In genomic region chr7:5557920-5558401, GRCh38 we compare ENCODE assay signal across 8 cellular contexts. TPM values are rescaled to one million over a fixed set of nuclear protein-coding genes. Genes with fewer than 3 reads are reported as not detected.
DNase-seq lines count a peak whose midpoint lies in the region; ATAC-seq lines count a peak whose summit lies in the region.

No MANE protein-coding gene starts in this region.

- H4K20me1 ChIP-seq in BLaER1 treated with 17β-estradiol and CSF1 and Interleukin-3, amounts not matched to agents 10 nM and 100 nM, result peaks cover 0 to 16% (median 0%) of the 10 kb centered on the region in 11 experiments; a peak in 5 of 22 replicates

- peak overlapping the region; percentile 89 to 97 (median 94) for H3K9ac ChIP-seq in BLaER1 treated with 17β-estradiol and CSF1 and Interleukin-3, amounts not matched to agents 10 nM and 100 nM
- H3K9ac ChIP-seq in duodenal mucosa (ENCODE audit: low read depth in 1 of 2, low read length in 2 of 2), result peak overlapping the region; percentile 75 to 86

- peak overlapping the region; percentile 40 to 72 (median 58); a peak in 19 of 20 replicates for H3K4me3 ChIP-seq in BLaER1 treated with 17β-estradiol and CSF1 and Interleukin-3, amounts not matched to agents 10 nM and 100 nM
- H3K4me3 ChIP-seq in duodenal mucosa (ENCODE audit: low read depth in 1 of 2, low read length in 2 of 2), result peak overlapping the region; percentile 47 to 61

- no peaks in the 10 kb centered on the region for H3K36me3 ChIP-seq in BLaER1 treated with 17β-estradiol and CSF1 and Interleukin-3, amounts not matched to agents 10 nM and 100 nM
- no peaks in the 10 kb centered on the region for H3K36me3 ChIP-seq in duodenal mucosa (ENCODE audit: control insufficient read depth in 1 of 2, insufficient read depth in 2 of 2, low read length in 2 of 2)

- no peaks in the 10 kb centered on the region for H3K9me3 ChIP-seq in BLaER1 treated with 17β-estradiol and CSF1 and Interleukin-3, amounts not matched to agents 10 nM and 100 nM (replicated peaks in 1 of 11)
- no peaks in the 10 kb centered on the region for H3K9me3 ChIP-seq in duodenal mucosa (ENCODE audit: control insufficient read depth in 1 of 2, low read length in 2 of 2)

- H3K27me3 ChIP-seq in BLaER1 treated with 17β-estradiol and CSF1 and Interleukin-3, amounts not matched to agents 10 nM and 100 nM, result peaks cover 0 to 11% (median 10%) of the 10 kb centered on the region in 11 experiments; a peak in 18 of 22 replicates
- H3K27me3 ChIP-seq in duodenal mucosa (ENCODE audit: control insufficient read depth in 1 of 2, insufficient read depth in 2 of 2, low read length in 2 of 2), result peaks cover 4 to 5% of the 10 kb centered on the region in 2 donors

- peaks cover 62 to 86% (median 73%) of the 10 kb centered on the region in 10 experiments for H3K4me1 ChIP-seq in BLaER1 treated with 17β-estradiol and CSF1 and Interleukin-3, amounts not matched to agents 10 nM and 100 nM
- peaks cover 30 to 49% of the 10 kb centered on the region in 2 donors for H3K4me1 ChIP-seq in duodenal mucosa (ENCODE audit: control insufficient read depth in 1 of 2, insufficient read depth in 2 of 2, low read length in 2 of 2)

- DNase-seq in NOMO-1 treated with DMSO at 0.1 percent for 48 hours (lab: John Stamatoyannopoulos, UW; ENCODE audit: unreplicated experiment) (peak; percentile 30), myocyte (ENCODE audit: low read depth) (peak; percentile 93), DMS 273 treated with DMSO at 0.1 percent for 48 hours (lab: John Stamatoyannopoulos, UW) (no peak)

- peak overlapping the region; percentile 94 to 100 (median 98) for H3K27ac ChIP-seq in BLaER1 treated with 17β-estradiol and CSF1 and Interleukin-3, amounts not matched to agents 10 nM and 100 nM
- H3K27ac ChIP-seq in duodenal mucosa (ENCODE audit: low read depth, low read length), result peak overlapping the region; percentile 96

- ATAC-seq in GM19351 (IDR thresholded peaks at IDR 0.05; ENCODE audit: unreplicated experiment), result peak; percentile 25
- no peak for ATAC-seq in HG03045 (IDR thresholded peaks at IDR 0.05; ENCODE audit: unreplicated experiment)
- no peak for ATAC-seq in activated CD4-positive, CD25-positive, alpha-beta regulatory T cell treated with anti-CD3 and anti-CD28 coated beads, Interleukin-2, amount 50 U/mL, for 24 hours

- peak overlapping the region; percentile 92 to 100 (median 96) for H3K4me2 ChIP-seq in BLaER1 treated with 17β-estradiol and CSF1 and Interleukin-3, amounts not matched to agents 10 nM and 100 nM

RNA-seq across cellular contexts. Expression of gene ACTB, which starts 27.6 kb away (rescaled TPM):
- total RNA-seq in myocyte, result 1,562 and 1,714 TPM in 2 replicates
- 5,457 TPM for polyA plus RNA-seq in myocyte (2012)

RNA-seq across cellular contexts. Expression of gene FSCN1, which starts 34.7 kb away (rescaled TPM):
- 159 and 214 TPM in 2 replicates for total RNA-seq in myocyte
- 259 TPM for polyA plus RNA-seq in myocyte (2012)

RNA-seq across cellular contexts. Expression of gene FBXL18, which starts 44.4 kb away (rescaled TPM):
- 6.6 and 7.6 TPM in 2 replicates for total RNA-seq in myocyte
- polyA plus RNA-seq in myocyte (2012), result 10.5 TPM
